In genomic region chr1:230850547-230850946, GRCh38 we compare ENCODE assay signal across 1 cellular context.
TF ChIP-seq lines count a peak whose summit lies in the region.

No MANE protein-coding gene starts in this region.

TF ChIP-seq in H1, 55 proteins besides CTCF, POLR2A, EP300 and RAD21:
- TF ChIP-seq EZH2 (IDR thresholded peaks at IDR 0.05; ENCODE audit: low read depth, low read length, severe bottlenecking) (no peak), POU5F1 (IDR thresholded peaks at IDR 0.05; ENCODE audit: low read depth, low read length) (no peak), GTF2F1 (IDR thresholded peaks at IDR 0.05; ENCODE audit: borderline replicate concordance, low read depth, low read length) (no peak), MAFK (IDR thresholded peaks at IDR 0.05; ENCODE audit: low read depth, low read length) (no peak), TEAD4 (IDR thresholded peaks at IDR 0.05; ENCODE audit: low read depth, low read length) (no peak), RBBP5 (IDR thresholded peaks at IDR 0.05; ENCODE audit: borderline replicate concordance, low read depth, low read length) (no peak), JUND (IDR thresholded peaks at IDR 0.05; ENCODE audit: low read length) (no peak), USF2 (IDR thresholded peaks at IDR 0.05; ENCODE audit: low read length) (no peak), HDAC6 (IDR thresholded peaks at IDR 0.05; ENCODE audit: low read depth, low read length) (no peak), SRF (IDR thresholded peaks at IDR 0.05; ENCODE audit: low read depth, low read length) (no peak), SIN3A (conservative IDR thresholded peaks at IDR 0.05 in 1 of 2, IDR thresholded peaks at IDR 0.05 in 1 of 2; ENCODE audit: low read depth in 1 of 2, low read length in 2 of 2) (no peak), NRF1 (IDR thresholded peaks at IDR 0.05; ENCODE audit: low read depth, low read length) (no peak), HDAC2 (IDR thresholded peaks at IDR 0.05; ENCODE audit: borderline replicate concordance in 1 of 2, low read depth in 2 of 2, low read length in 2 of 2) (no peak), CBX8 (IDR thresholded peaks at IDR 0.05; ENCODE audit: borderline replicate concordance, low read depth, low read length) (no peak), YY1 (IDR thresholded peaks at IDR 0.05; ENCODE audit: low read depth, low read length) (no peak), SIRT6 (IDR thresholded peaks at IDR 0.05; ENCODE audit: low read length) (no peak), CTBP2 (IDR thresholded peaks at IDR 0.05; ENCODE audit: borderline replicate concordance, insufficient read depth, insufficient read length, low read length) (no peak), BRCA1 (IDR thresholded peaks at IDR 0.05; ENCODE audit: low read depth, low read length) (no peak)
